11 cellular contexts compared by ENCODE assay signal in the genomic region with DNA sequence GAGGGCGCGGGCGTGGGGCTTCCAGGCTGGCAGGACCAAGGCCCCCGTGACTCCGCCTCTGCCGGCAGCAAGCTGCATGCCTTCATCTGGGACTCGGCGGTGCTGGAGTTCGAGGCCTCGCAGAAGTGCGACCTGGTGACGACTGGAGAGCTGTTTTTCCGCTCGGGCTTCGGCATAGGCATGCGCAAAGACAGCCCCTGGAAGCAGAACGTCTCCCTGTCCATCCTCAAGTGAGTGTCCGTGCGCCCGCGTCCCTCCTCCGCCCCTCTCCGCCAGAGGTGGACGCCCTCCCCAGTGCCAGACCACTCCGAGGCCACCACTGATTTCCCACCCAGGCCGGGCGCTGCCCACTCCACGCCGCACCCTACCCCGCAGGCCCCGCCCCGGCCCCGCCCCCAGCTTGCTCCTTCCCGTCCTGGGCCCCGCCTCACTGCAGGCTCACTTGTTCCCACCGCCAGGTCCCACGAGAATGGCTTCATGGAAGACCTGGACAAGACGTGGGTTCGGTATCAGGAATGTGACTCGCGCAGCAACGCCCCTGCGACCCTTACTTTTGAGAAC. TPM values are rescaled to one million over a fixed set of nuclear protein-coding genes. Genes with fewer than 3 reads are reported as not detected.
DNase-seq lines count a peak whose midpoint lies in the region; ATAC-seq and TF ChIP-seq lines count a peak whose summit lies in the region.
"Had no signal": no experiment of that assay in that cellular context is flagged by ENCODE, and none has a peak within 500 bp of the region (broad histone marks: within the 10 kb centered on the region; RNA-seq: fewer than 3 reads in every experiment).

No MANE protein-coding gene starts in this region.

- intact Hi-C loops in left colon (cut with DNase I, micrococcal nuclease) (no loop called here), upper lobe of right lung (cut with DNase I) (no loop called here)

- peak; percentile 46 for DNase-seq in NCI-H82 (lab: John Stamatoyannopoulos, UW)
- DNase-seq in NCI-H82 treated with DMSO at 0.1 percent for 48 hours (lab: John Stamatoyannopoulos, UW; ENCODE audit: unreplicated experiment) = no peak
- peak; percentile 26 for DNase-seq in choroid plexus epithelial cell (ENCODE audit: low read depth)
- no peak for DNase-seq in left colon
- no peak for DNase-seq in upper lobe of right lung
- DNase-seq in activated naive CD4-positive, alpha-beta T cell (lab: John Stamatoyannopoulos, UW) = no peak
- DNase-seq: NCI-H1436 treated with DMSO at 0.1 percent for 48 hours had no signal

- no peaks in the 10 kb centered on the region for H3K36me3 ChIP-seq in upper lobe of right lung

- peaks cover 99% of the 10 kb centered on the region for H3K27me3 ChIP-seq in upper lobe of right lung

- no peak for TF ChIP-seq CTCF in choroid plexus epithelial cell (conservative IDR thresholded peaks at IDR 0.05; ENCODE audit: low read depth, low read length)
- no peak for TF ChIP-seq CTCF in upper lobe of right lung (IDR thresholded peaks at IDR 0.05)

- peak overlapping the region; percentile 20 for H3K4me3 ChIP-seq in choroid plexus epithelial cell (ENCODE audit: low read depth, low read length)
- H3K4me3 ChIP-seq in upper lobe of right lung = peak overlapping the region; percentile 40

- H3K9me3 ChIP-seq in upper lobe of right lung = no peaks in the 10 kb centered on the region

- H3K4me1 ChIP-seq in upper lobe of right lung = peaks cover 30% of the 10 kb centered on the region

- ATAC-seq in left colon = peak; percentile 21
- peak; percentile 42 for ATAC-seq in upper lobe of right lung
- ATAC-seq in HG02642 (IDR thresholded peaks at IDR 0.05; ENCODE audit: poor library complexity, unreplicated experiment) = no peak
- no peak for ATAC-seq in HG03521 (IDR thresholded peaks at IDR 0.05; ENCODE audit: unreplicated experiment)
- ATAC-seq: sciatic nerve had no signal

- H3K27ac ChIP-seq in upper lobe of right lung = no peak overlapping the region

RNA-seq across cellular contexts. Expression of a gene that starts 6.7 kb away (rescaled TPM):
- total RNA-seq in left colon = 10 to 100 TPM; 70.0 to 95.7 TPM
- total RNA-seq in upper lobe of right lung = not detected
- total RNA-seq: sciatic nerve had no signal

RNA-seq across cellular contexts. Expression of a gene that starts 8.7 kb away (rescaled TPM):
- under 1 TPM; 0.67 to 0.70 TPM for total RNA-seq in left colon
- total RNA-seq in upper lobe of right lung = not detected
- total RNA-seq: sciatic nerve, temporal lobe had no signal

RNA-seq across cellular contexts. Expression of a gene that starts 24.2 kb away (rescaled TPM):
- total RNA-seq in left colon (under 1 TPM; 0.46 to 0.47 TPM), upper lobe of right lung (0.64 TPM)
- total RNA-seq: sciatic nerve had no signal

RNA-seq across cellular contexts. Expression of a gene that starts 25.2 kb away (rescaled TPM):
- total RNA-seq in left colon = 10 to 100 TPM; 50.6 to 64.1 TPM
- total RNA-seq in upper lobe of right lung = 51.4 TPM

RNA-seq across cellular contexts. Expression of a gene that starts 25.3 kb away (rescaled TPM):
- total RNA-seq in left colon (10 to 100 TPM; 56.7 to 68.8 TPM), upper lobe of right lung (55.5 TPM)

Comparison
In these comparisons a context has a peak if more than half of its experiments do, and no peak if none do; other contexts are left out.
1. DNase-seq: peak in NCI-H82 (single experiment) and choroid plexus epithelial cell (single experiment); none in NCI-H82 treated with DMSO at 0.1 percent for 48 hours (single experiment), left colon (0 of 2), upper lobe of right lung (single experiment) and activated naive CD4-positive, alpha-beta T cell (0 of 4).
2. ATAC-seq: peak in left colon (single experiment) and upper lobe of right lung (single experiment); none in HG02642 (single experiment) and HG03521 (single experiment).
3. RNA of a gene that starts 6.7 kb away (total RNA-seq): 70.0 to 95.7 TPM in left colon; not detected in upper lobe of right lung (single experiment); every median in the first group is over 10 times any median in the second.